Comparison of ENCODE assay signal across 24 cellular contexts in the genomic region with DNA sequence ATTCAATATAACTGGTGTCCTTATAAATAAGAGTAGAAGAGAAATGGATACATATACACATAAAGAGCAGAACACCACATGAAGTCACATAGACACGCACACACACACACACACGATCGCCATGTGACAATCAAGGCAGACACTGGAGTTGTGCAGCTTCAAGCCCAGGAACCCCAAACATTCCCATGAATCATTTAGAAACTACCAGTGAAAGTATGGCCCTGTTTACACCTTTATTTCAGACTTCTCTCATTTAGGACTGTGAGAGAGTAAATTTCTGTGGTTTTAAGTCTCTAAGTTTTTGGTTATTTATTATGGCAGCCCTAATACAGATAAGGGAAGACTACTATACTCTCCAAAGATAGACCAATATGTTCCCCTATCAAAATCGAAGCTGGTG. TPM values are rescaled to one million over a fixed set of nuclear protein-coding genes. Genes with fewer than 3 reads are reported as not detected.
A peak's percentile ranks its signal among the peaks of the same experiment; 100 is the strongest.
DNase-seq lines count a peak whose midpoint lies in the region; ATAC-seq, FAIRE-seq and TF ChIP-seq lines count a peak whose summit lies in the region.
"Had no signal": no experiment of that assay in that cellular context is flagged by ENCODE, and none has a peak within 500 bp of the region (broad histone marks: within the 10 kb centered on the region; RNA-seq: fewer than 3 reads in every experiment).

No MANE protein-coding gene starts in this region.

- intact Hi-C loops in left lung (cut with DNase I), result no loop called here

- FAIRE-seq in small intestine (lab: Jason Lieb, UNC), result no peak
- FAIRE-seq: GM12892, keratinocyte had no signal

- no peak for TF ChIP-seq CTCF in left lung (IDR thresholded peaks at IDR 0.05)

- H3K4me3 ChIP-seq in H7 (ENCODE audit: insufficient read depth, low read depth, low read length) (no peak overlapping the region), small intestine (ENCODE audit: low read depth in 1 of 2, low read length in 2 of 2) (no peak overlapping the region), left lung (no peak overlapping the region)
- H3K4me3 ChIP-seq: BLaER1 treated with 17β-estradiol and CSF1 and Interleukin-3, amounts not matched to agents 10 nM and 100 nM; skin epidermis; testis; uterus had no signal

- H3K27me3 ChIP-seq in H7 (ENCODE audit: control insufficient read depth, insufficient read depth, low read length) (no peaks in the 10 kb centered on the region), small intestine (ENCODE audit: control insufficient read depth in 2 of 2, insufficient read depth in 2 of 2, low read length in 2 of 2) (no peaks in the 10 kb centered on the region), left lung (no peaks in the 10 kb centered on the region)
- H3K27me3 ChIP-seq: BLaER1 treated with 17β-estradiol and CSF1 and Interleukin-3, amounts not matched to agents 10 nM and 100 nM; testis; uterus had no signal

- H3K36me3 ChIP-seq in H7 (replicated peaks; ENCODE audit: control insufficient read depth, insufficient read depth, low read length) (no peaks in the 10 kb centered on the region), small intestine (ENCODE audit: control insufficient read depth in 2 of 2, insufficient read depth in 2 of 2, low read length in 2 of 2) (no peaks in the 10 kb centered on the region), left lung (no peaks in the 10 kb centered on the region)
- H3K36me3 ChIP-seq: uterus had no signal

- H3K4me1 ChIP-seq in small intestine (ENCODE audit: control insufficient read depth in 2 of 2, insufficient read depth in 1 of 2, low read depth in 1 of 2, low read length in 1 of 2) (no peaks in the 10 kb centered on the region), left lung (no peaks in the 10 kb centered on the region)
- H3K4me1 ChIP-seq: BLaER1 treated with 17β-estradiol and CSF1 and Interleukin-3, amounts not matched to agents 10 nM and 100 nM; Caco-2; testis; uterus had no signal

- DNase-seq in H7, result no peak
- DNase-seq in small intestine, result no peak
- DNase-seq in AML-193 (lab: John Stamatoyannopoulos, UW), result no peak
- no peak for DNase-seq in left lung
- DNase-seq: activated CD8-positive, alpha-beta memory T cell treated with anti-CD3 and anti-CD28 coated beads for 24 hours; activated gamma-delta T cell; activated T-cell treated with anti-CD3 and anti-CD28 coated beads, Interleukin-2, amount 50 U/mL, for 1 hour; Caco-2; DMS79 treated with DMSO at 0.1 percent for 48 hours; IMR-90; natural killer cell; NCI-H1092; NCI-H187 treated with DMSO at 0.1 percent for 48 hours; NCI-H526 treated with DMSO at 0.1 percent for 48 hours; testis; uterus had no signal

- ATAC-seq in GM18511 (IDR thresholded peaks at IDR 0.05; ENCODE audit: unreplicated experiment) (peak; percentile 75), GM21381 (IDR thresholded peaks at IDR 0.05; ENCODE audit: unreplicated experiment) (peak; percentile 53), HG02852 (IDR thresholded peaks at IDR 0.05; ENCODE audit: unreplicated experiment) (peak; percentile 93), HG03571 (IDR thresholded peaks at IDR 0.05; ENCODE audit: unreplicated experiment) (peak; percentile 59), left lung (no peak)
- ATAC-seq: natural killer cell had no signal

- WGBS in small intestine, 3 donors, result 69 to 73% (median 72%) methylated on average over 4 of the region's 4 CpGs

- no peaks in the 10 kb centered on the region for H3K9me3 ChIP-seq in small intestine (ENCODE audit: control insufficient read depth, low read depth)
- peaks cover 0 to 33% of the 10 kb centered on the region in 2 donors for H3K9me3 ChIP-seq in left lung
- H3K9me3 ChIP-seq: Caco-2, testis had no signal

- H3K27ac ChIP-seq in small intestine (ENCODE audit: low read depth in 1 of 2, low read length in 1 of 2) (no peak overlapping the region), left lung (no peak overlapping the region)
- H3K27ac ChIP-seq: BLaER1 treated with 17β-estradiol and CSF1 and Interleukin-3, amounts not matched to agents 10 nM and 100 nM; skin epidermis; testis; uterus had no signal

RNA-seq across cellular contexts. Expression of gene TNFSF13B, which starts 20.4 kb away (rescaled TPM):
- total RNA-seq in H7 (2014; rRNA removed; shearing (Covaris generic)), result 0.33 and 1.9 TPM in 2 replicates
- 1 to 10 TPM; 3.1 to 6.9 (median 4.6) TPM for polyA plus RNA-seq in small intestine
- 10 to 100 TPM; 12.2 to 20.1 TPM for total RNA-seq in left lung

RNA-seq across cellular contexts. Expression of gene ABHD13, which starts 31.0 kb away (rescaled TPM):
- 4.1 and 4.6 TPM in 2 replicates for total RNA-seq in H7 (2014; rRNA removed; shearing (Covaris generic))
- polyA plus RNA-seq in small intestine, result 1 to 10 TPM; 4.5 to 6.5 (median 5.9) TPM
- 10 to 100 TPM in 1 of 2 donors, 1 to 10 TPM in 1; 9.7 to 12.1 TPM for total RNA-seq in left lung

RNA-seq across cellular contexts. Expression of gene LIG4, which starts 33.8 kb away (rescaled TPM):
- total RNA-seq in H7 (2014; rRNA removed; shearing (Covaris generic)), result 3.7 and 4.9 TPM in 2 replicates
- 10 to 100 TPM in 1 of 3 donors, 1 to 10 TPM in 2; 4.3 to 10.7 (median 7.3) TPM for polyA plus RNA-seq in small intestine
- 10 to 100 TPM; 12.1 to 12.4 TPM for total RNA-seq in left lung
